13 cellular contexts compared by ENCODE assay signal in the genomic region with DNA sequence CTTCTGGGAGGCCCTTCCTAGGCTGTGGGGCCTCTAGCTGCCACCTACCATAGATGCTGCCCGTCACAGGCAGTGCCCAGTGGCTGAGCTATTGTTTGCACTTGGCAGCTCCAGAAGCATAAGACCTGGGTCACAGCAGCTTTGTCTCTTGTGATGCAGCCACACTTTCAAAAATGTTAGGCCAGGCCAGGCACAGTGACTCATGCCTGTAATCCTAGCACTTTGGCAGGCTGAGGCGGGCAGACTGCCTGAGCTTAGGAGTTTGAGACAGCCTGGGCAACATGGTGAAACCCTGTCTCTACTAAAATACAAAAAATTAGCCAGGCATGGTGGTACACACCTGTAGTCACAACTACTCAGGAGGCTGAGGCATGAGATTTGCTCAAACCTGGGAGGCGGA. TPM values are rescaled to one million over a fixed set of nuclear protein-coding genes. Genes with fewer than 3 reads are reported as not detected.
DNase-seq lines count a peak whose midpoint lies in the region; ATAC-seq and TF ChIP-seq lines count a peak whose summit lies in the region.
"Had no signal": no experiment of that assay in that cellular context is flagged by ENCODE, and none has a peak within 500 bp of the region (broad histone marks: within the 10 kb centered on the region; RNA-seq: fewer than 3 reads in every experiment).

No MANE protein-coding gene starts in this region.

- H3K4me3 ChIP-seq in fibroblast of pulmonary artery (replicated peaks; ENCODE audit: low read depth, low read length) (no peak overlapping the region), thoracic aorta (no peak overlapping the region)
- H3K4me3 ChIP-seq: SJCRH30 had no signal

- ATAC-seq in thoracic aorta (ENCODE audit: insufficient number of reproducible peaks, low FRiP score, low read depth) (peak; percentile 49), HG03135 (IDR thresholded peaks at IDR 0.05; ENCODE audit: unreplicated experiment) (no peak), HG02885 (IDR thresholded peaks at IDR 0.05; ENCODE audit: poor library complexity, unreplicated experiment) (no peak)
- ATAC-seq in activated naive CD8-positive, alpha-beta T cell treated with anti-CD3 and anti-CD28 coated beads, Interleukin-2, amount 50 U/mL, for 24 hours = no peak
- ATAC-seq: naive thymus-derived CD8-positive, alpha-beta T cell had no signal

- TF ChIP-seq CTCF in RWPE1 (conservative IDR thresholded peaks at IDR 0.05; ENCODE audit: low read depth) = no peak
- TF ChIP-seq CTCF in fibroblast of pulmonary artery (IDR thresholded peaks at IDR 0.05; ENCODE audit: low read length, missing control alignments) = no peak
- no peak for TF ChIP-seq CTCF in thoracic aorta (IDR thresholded peaks at IDR 0.05)

- H3K27me3 Mint-ChIP-seq in activated naive CD8-positive, alpha-beta T cell treated with anti-CD3 and anti-CD28 coated beads, Interleukin-2, amount 50 U/mL, for 24 hours = peaks cover 37% of the 10 kb centered on the region

- CTCF ChIA-PET in RWPE1 (lab: Yijun Ruan, JAX) = interaction anchor here (0.7 to 3.6 kb wide), 6 partner anchors 10 to 1146 kb away, joined by 3 to 32 read pairs (median 14); no protein-coding TSS in a partner anchor

- peaks cover 9% of the 10 kb centered on the region for H3K4me1 Mint-ChIP-seq in activated naive CD8-positive, alpha-beta T cell treated with anti-CD3 and anti-CD28 coated beads, Interleukin-2, amount 50 U/mL, for 24 hours

- H3K27ac ChIP-seq in RWPE1 (peak overlapping the region; percentile 89), thoracic aorta (peak overlapping the region in 1 of 2 donors; percentile 61)
- H3K27ac ChIP-seq: KMS-11, SJCRH30 had no signal

- peaks cover 7 to 19% of the 10 kb centered on the region in 2 donors for H3K4me1 ChIP-seq in thoracic aorta (ENCODE audit: control insufficient read depth in 1 of 2, low read depth in 2 of 2)

- peaks cover 25% of the 10 kb centered on the region for H3K27me3 ChIP-seq in thoracic aorta (replicated peaks; ENCODE audit: insufficient read depth)
- H3K27me3 ChIP-seq: SJCRH30 had no signal

- no peaks in the 10 kb centered on the region for H3K36me3 Mint-ChIP-seq in activated naive CD8-positive, alpha-beta T cell treated with anti-CD3 and anti-CD28 coated beads, Interleukin-2, amount 50 U/mL, for 24 hours (ENCODE audit: low read depth)
- H3K36me3 Mint-ChIP-seq: naive thymus-derived CD8-positive, alpha-beta T cell had no signal

- DNase-seq in DMS53 (lab: John Stamatoyannopoulos, UW) (peak; percentile 51), DMS53 treated with DMSO at 0.1 percent for 48 hours (lab: John Stamatoyannopoulos, UW; ENCODE audit: unreplicated experiment) (no peak), RWPE1 (ENCODE audit: low spot score) (no peak), fibroblast of pulmonary artery (ENCODE audit: low read depth) (peak; percentile 70), thoracic aorta (ENCODE audit: low spot score) (no peak)
- DNase-seq in activated naive CD8-positive, alpha-beta T cell treated with anti-CD3 and anti-CD28 coated beads, Interleukin-2, amount 50 U/mL, for 24 hours = no peak
- DNase-seq: NCI-H2227 treated with DMSO at 0.1 percent for 48 hours had no signal

- no peaks in the 10 kb centered on the region for H3K9me3 ChIP-seq in thoracic aorta
- H3K9me3 ChIP-seq: SJCRH30 had no signal

- no peak overlapping the region for H3K27ac Mint-ChIP-seq in activated naive CD8-positive, alpha-beta T cell treated with anti-CD3 and anti-CD28 coated beads, Interleukin-2, amount 50 U/mL, for 24 hours
- H3K27ac Mint-ChIP-seq: activated T-helper 2 cell treated with anti-CD3 and anti-CD28 coated beads, Interferon-gamma antibody, Interleukin-2, Interleukin-4, amounts not matched to agents 10 μg/mL and 5 μg/mL and 100 μg/mL, durations not matched to agents 14 hours and 24 hours and 36 hours; naive thymus-derived CD8-positive, alpha-beta T cell had no signal

- no peak overlapping the region for H3K4me3 Mint-ChIP-seq in activated naive CD8-positive, alpha-beta T cell treated with anti-CD3 and anti-CD28 coated beads, Interleukin-2, amount 50 U/mL, for 24 hours
- H3K4me3 Mint-ChIP-seq: naive thymus-derived CD8-positive, alpha-beta T cell had no signal

- no peaks in the 10 kb centered on the region for H3K36me3 ChIP-seq in thoracic aorta

- POLR2A ChIA-PET in RWPE1 (lab: Yijun Ruan, JAX; ENCODE audit: low non-redundant PET) = interaction anchor here (0.6 to 1.7 kb wide), 5 partner anchors 8 to 303 kb away, joined by 3 to 6 read pairs (median 4); a partner anchor contains a TSS

- H3K9me3 Mint-ChIP-seq in activated naive CD8-positive, alpha-beta T cell treated with anti-CD3 and anti-CD28 coated beads, Interleukin-2, amount 50 U/mL, for 24 hours = no peaks in the 10 kb centered on the region
- H3K9me3 Mint-ChIP-seq: activated T-helper 2 cell treated with anti-CD3 and anti-CD28 coated beads, Interferon-gamma antibody, Interleukin-2, Interleukin-4, amounts not matched to agents 10 μg/mL and 5 μg/mL and 100 μg/mL, durations not matched to agents 14 hours and 24 hours and 36 hours; naive thymus-derived CD8-positive, alpha-beta T cell had no signal

RNA-seq across cellular contexts. Expression of a gene that starts 9.5 kb away (rescaled TPM):
- total RNA-seq in thoracic aorta = 10 to 100 TPM; 30.0 to 34.1 TPM
- total RNA-seq: naive thymus-derived CD8-positive, alpha-beta T cell had no signal

RNA-seq across cellular contexts. Expression of a gene that starts 21.3 kb away (rescaled TPM):
- 100 to 1,000 TPM; 136 to 206 TPM for total RNA-seq in thoracic aorta

RNA-seq across cellular contexts. Expression of a gene that starts 21.4 kb away (rescaled TPM):
- total RNA-seq in thoracic aorta = 1 to 10 TPM in 1 of 2 donors, under 1 TPM in 1; 0.14 to 1.1 TPM

RNA-seq across cellular contexts. Expression of a gene that starts 52.7 kb away (rescaled TPM):
- 100 to 1,000 TPM; 127 to 165 TPM for total RNA-seq in thoracic aorta

Comparison
In these comparisons a context has a peak if more than half of its experiments do, and no peak if none do; other contexts are left out.
1. DNase-seq: peak in DMS53 (single experiment) and fibroblast of pulmonary artery (single experiment); none in DMS53 treated with DMSO at 0.1 percent for 48 hours (single experiment), RWPE1 (single experiment), thoracic aorta (single experiment) and activated naive CD8-positive, alpha-beta T cell treated with anti-CD3 and anti-CD28 coated beads, Interleukin-2, amount 50 U/mL, for 24 hours (single experiment).